1 cellular context compared by ENCODE assay signal in the genomic region with DNA sequence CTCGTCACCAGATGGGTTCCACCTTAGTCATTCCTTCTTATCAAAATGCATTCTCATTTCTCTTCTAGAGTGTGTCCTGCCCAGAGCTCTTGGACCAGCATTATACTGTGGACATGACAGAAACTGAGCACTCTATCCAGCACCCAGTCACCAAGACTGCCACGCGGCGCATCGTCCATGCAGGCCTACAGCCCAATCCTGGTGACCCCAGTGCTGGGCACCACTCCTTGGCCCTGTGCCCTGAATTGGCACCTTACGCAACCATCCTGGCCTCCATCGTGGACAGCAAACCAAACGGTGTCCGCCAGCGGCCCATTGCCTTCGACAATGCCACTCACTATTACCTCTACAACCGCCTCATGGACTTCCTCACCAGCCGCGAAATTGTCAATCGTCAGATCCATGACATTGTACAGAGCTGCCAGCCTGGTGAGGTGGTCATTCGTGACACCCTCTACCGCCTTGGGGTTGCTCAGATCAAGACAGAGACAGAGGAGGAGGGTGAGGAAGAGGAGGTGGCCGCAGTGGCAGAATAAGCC.
TF ChIP-seq lines count a peak whose summit lies in the region.

No MANE protein-coding gene starts in this region.

TF ChIP-seq in K562, 482 proteins besides CTCF, POLR2A, EP300 and RAD21:
- TF ChIP-seq, protein P1, sequence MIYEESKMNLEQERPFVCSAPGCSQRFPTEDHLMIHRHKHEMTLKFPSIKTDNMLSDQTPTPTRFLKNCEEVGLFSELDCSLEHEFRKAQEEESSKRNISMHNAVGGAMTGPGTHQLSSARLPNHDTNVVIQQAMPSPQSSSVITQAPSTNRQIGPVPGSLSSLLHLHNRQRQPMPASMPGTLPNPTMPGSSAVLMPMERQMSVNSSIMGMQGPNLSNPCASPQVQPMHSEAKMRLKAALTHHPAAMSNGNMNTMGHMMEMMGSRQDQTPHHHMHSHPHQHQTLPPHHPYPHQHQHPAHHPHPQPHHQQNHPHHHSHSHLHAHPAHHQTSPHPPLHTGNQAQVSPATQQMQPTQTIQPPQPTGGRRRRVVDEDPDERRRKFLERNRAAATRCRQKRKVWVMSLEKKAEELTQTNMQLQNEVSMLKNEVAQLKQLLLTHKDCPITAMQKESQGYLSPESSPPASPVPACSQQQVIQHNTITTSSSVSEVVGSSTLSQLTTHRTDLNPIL (CRISPR knock-in tag; IDR thresholded peaks at IDR 0.05) = no peak
- TF ChIP-seq PCBP2 (IDR thresholded peaks at IDR 0.05; ENCODE audit: low read depth, low read length, poor library complexity, severe bottlenecking) = no peak
- TF ChIP-seq ZNF12 (CRISPR knock-in tag; IDR thresholded peaks at IDR 0.05) = no peak
- no peak for TF ChIP-seq HDAC6 (IDR thresholded peaks at IDR 0.05; ENCODE audit: low read depth, low read length)
- TF ChIP-seq, protein P2, sequence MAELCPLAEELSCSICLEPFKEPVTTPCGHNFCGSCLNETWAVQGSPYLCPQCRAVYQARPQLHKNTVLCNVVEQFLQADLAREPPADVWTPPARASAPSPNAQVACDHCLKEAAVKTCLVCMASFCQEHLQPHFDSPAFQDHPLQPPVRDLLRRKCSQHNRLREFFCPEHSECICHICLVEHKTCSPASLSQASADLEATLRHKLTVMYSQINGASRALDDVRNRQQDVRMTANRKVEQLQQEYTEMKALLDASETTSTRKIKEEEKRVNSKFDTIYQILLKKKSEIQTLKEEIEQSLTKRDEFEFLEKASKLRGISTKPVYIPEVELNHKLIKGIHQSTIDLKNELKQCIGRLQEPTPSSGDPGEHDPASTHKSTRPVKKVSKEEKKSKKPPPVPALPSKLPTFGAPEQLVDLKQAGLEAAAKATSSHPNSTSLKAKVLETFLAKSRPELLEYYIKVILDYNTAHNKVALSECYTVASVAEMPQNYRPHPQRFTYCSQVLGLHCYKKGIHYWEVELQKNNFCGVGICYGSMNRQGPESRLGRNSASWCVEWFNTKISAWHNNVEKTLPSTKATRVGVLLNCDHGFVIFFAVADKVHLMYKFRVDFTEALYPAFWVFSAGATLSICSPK (IDR thresholded peaks at IDR 0.05; ENCODE audit: borderline replicate concordance) = no peak
- TF ChIP-seq BRF1 (IDR thresholded peaks at IDR 0.05; ENCODE audit: borderline replicate concordance, extremely low read depth, insufficient read length) = no peak
- no peak for TF ChIP-seq SP2 (IDR thresholded peaks at IDR 0.05; ENCODE audit: extremely low read depth, low read depth, low read length, poor library complexity, severe bottlenecking)
- TF ChIP-seq THRAP3 (IDR thresholded peaks at IDR 0.05; ENCODE audit: borderline replicate concordance) = no peak
- TF ChIP-seq, protein P3, sequence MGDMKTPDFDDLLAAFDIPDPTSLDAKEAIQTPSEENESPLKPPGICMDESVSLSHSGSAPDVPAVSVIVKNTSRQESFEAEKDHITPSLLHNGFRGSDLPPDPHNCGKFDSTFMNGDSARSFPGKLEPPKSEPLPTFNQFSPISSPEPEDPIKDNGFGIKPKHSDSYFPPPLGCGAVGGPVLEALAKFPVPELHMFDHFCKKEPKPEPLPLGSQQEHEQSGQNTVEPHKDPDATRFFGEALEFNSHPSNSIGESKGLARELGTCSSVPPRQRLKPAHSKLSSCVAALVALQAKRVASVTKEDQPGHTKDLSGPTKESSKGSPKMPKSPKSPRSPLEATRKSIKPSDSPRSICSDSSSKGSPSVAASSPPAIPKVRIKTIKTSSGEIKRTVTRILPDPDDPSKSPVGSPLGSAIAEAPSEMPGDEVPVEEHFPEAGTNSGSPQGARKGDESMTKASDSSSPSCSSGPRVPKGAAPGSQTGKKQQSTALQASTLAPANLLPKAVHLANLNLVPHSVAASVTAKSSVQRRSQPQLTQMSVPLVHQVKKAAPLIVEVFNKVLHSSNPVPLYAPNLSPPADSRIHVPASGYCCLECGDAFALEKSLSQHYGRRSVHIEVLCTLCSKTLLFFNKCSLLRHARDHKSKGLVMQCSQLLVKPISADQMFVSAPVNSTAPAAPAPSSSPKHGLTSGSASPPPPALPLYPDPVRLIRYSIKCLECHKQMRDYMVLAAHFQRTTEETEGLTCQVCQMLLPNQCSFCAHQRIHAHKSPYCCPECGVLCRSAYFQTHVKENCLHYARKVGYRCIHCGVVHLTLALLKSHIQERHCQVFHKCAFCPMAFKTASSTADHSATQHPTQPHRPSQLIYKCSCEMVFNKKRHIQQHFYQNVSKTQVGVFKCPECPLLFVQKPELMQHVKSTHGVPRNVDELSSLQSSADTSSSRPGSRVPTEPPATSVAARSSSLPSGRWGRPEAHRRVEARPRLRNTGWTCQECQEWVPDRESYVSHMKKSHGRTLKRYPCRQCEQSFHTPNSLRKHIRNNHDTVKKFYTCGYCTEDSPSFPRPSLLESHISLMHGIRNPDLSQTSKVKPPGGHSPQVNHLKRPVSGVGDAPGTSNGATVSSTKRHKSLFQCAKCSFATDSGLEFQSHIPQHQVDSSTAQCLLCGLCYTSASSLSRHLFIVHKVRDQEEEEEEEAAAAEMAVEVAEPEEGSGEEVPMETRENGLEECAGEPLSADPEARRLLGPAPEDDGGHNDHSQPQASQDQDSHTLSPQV (IDR thresholded peaks at IDR 0.05) = no peak
- no peak for TF ChIP-seq RBM17 (IDR thresholded peaks at IDR 0.05; ENCODE audit: borderline replicate concordance, low read depth, low read length)
- no peak for TF ChIP-seq TAF9B (IDR thresholded peaks at IDR 0.05; ENCODE audit: partially characterized antibody)
- TF ChIP-seq ARNT (IDR thresholded peaks at IDR 0.05) = no peak
- TF ChIP-seq PTTG1 (tag; IDR thresholded peaks at IDR 0.05; ENCODE audit: low read depth) = no peak
- TF ChIP-seq, protein P4, sequence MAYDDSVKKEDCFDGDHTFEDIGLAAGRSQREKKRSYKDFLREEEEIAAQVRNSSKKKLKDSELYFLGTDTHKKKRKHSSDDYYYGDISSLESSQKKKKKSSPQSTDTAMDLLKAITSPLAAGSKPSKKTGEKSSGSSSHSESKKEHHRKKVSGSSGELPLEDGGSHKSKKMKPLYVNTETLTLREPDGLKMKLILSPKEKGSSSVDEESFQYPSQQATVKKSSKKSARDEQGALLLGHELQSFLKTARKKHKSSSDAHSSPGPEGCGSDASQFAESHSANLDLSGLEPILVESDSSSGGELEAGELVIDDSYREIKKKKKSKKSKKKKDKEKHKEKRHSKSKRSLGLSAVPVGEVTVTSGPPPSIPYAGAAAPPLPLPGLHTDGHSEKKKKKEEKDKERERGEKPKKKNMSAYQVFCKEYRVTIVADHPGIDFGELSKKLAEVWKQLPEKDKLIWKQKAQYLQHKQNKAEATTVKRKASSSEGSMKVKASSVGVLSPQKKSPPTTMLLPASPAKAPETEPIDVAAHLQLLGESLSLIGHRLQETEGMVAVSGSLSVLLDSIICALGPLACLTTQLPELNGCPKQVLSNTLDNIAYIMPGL (CRISPR knock-in tag; IDR thresholded peaks at IDR 0.05) = no peak
- TF ChIP-seq ZNF75A (CRISPR knock-in tag; IDR thresholded peaks at IDR 0.05) = no peak
- TF ChIP-seq, protein P5, sequence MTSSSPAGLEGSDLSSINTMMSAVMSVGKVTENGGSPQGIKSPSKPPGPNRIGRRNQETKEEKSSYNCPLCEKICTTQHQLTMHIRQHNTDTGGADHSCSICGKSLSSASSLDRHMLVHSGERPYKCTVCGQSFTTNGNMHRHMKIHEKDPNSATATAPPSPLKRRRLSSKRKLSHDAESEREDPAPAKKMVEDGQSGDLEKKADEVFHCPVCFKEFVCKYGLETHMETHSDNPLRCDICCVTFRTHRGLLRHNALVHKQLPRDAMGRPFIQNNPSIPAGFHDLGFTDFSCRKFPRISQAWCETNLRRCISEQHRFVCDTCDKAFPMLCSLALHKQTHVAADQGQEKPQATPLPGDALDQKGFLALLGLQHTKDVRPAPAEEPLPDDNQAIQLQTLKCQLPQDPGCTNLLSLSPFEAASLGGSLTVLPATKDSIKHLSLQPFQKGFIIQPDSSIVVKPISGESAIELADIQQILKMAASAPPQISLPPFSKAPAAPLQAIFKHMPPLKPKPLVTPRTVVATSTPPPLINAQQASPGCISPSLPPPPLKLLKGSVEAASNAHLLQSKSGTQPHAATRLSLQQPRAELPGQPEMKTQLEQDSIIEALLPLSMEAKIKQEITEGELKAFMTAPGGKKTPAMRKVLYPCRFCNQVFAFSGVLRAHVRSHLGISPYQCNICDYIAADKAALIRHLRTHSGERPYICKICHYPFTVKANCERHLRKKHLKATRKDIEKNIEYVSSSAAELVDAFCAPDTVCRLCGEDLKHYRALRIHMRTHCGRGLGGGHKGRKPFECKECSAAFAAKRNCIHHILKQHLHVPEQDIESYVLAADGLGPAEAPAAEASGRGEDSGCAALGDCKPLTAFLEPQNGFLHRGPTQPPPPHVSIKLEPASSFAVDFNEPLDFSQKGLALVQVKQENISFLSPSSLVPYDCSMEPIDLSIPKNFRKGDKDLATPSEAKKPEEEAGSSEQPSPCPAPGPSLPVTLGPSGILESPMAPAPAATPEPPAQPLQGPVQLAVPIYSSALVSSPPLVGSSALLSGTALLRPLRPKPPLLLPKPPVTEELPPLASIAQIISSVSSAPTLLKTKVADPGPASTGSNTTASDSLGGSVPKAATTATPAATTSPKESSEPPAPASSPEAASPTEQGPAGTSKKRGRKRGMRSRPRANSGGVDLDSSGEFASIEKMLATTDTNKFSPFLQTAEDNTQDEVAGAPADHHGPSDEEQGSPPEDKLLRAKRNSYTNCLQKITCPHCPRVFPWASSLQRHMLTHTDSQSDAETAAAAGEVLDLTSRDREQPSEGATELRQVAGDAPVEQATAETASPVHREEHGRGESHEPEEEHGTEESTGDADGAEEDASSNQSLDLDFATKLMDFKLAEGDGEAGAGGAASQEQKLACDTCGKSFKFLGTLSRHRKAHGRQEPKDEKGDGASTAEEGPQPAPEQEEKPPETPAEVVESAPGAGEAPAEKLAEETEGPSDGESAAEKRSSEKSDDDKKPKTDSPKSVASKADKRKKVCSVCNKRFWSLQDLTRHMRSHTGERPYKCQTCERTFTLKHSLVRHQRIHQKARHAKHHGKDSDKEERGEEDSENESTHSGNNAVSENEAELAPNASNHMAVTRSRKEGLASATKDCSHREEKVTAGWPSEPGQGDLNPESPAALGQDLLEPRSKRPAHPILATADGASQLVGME (CRISPR knock-in tag; IDR thresholded peaks at IDR 0.05) = no peak
- TF ChIP-seq ZNF695 (CRISPR knock-in tag; IDR thresholded peaks at IDR 0.05) = no peak
- TF ChIP-seq MCM2 (IDR thresholded peaks at IDR 0.05; ENCODE audit: low read depth) = no peak
- no peak for TF ChIP-seq FOXJ3 (CRISPR knock-in tag; IDR thresholded peaks at IDR 0.05)
- TF ChIP-seq LARP7 (IDR thresholded peaks at IDR 0.05) = no peak
TF ChIP-seq in K562: peak in this region for 0.
